ENCODE assay signal across 21 cellular contexts in genomic region chr5:172050070-172050469, GRCh38.
"Had no signal": no experiment of that assay in that cellular context is flagged by ENCODE, and none has a peak within 500 bp of the region (broad histone marks: within the 10 kb centered on the region; RNA-seq: fewer than 3 reads in every experiment).

No MANE protein-coding gene starts in this region.

- H3K27me3 Mint-ChIP-seq: progenitor cell of endocrine pancreas had no signal

- H3K36me3 ChIP-seq: ovary had no signal

- H3K4me2 ChIP-seq: hepatocyte had no signal

- H3K27ac Mint-ChIP-seq: endodermal cell, nephron progenitor cell, progenitor cell of endocrine pancreas had no signal

- FAIRE-seq: astrocyte, frontal cortex, keratinocyte, TTC549 had no signal

- H3K4me1 ChIP-seq: right lobe of liver had no signal

- H3K9me3 Mint-ChIP-seq: endodermal cell, nephron progenitor cell had no signal

- H3K27me3 ChIP-seq: hepatocyte, ovary, right lobe of liver, tibial nerve had no signal

- H3K27ac ChIP-seq: epithelial cell of prostate, hepatocyte, ovary, right lobe of liver had no signal

- H3K4me3 Mint-ChIP-seq: endodermal cell, nephron progenitor cell had no signal

- H3K79me2 ChIP-seq: hepatocyte had no signal

- H2AFZ ChIP-seq: hepatocyte had no signal

- H3K9me3 ChIP-seq: mucosa of descending colon, ovary, right lobe of liver, tibial nerve had no signal

- H3K4me3 ChIP-seq: hepatocyte, mucosa of descending colon, ovary, right lobe of liver, tibial nerve had no signal

- DNase-seq: activated CD8-positive, alpha-beta memory T cell treated with anti-CD3 and anti-CD28 coated beads for 24 hours; activated naive CD4-positive, alpha-beta T cell; amniotic stem cell; caudate nucleus; left cardiac atrium; left ventricle myocardium superior; mucosa of descending colon; nephron progenitor cell; ovary; right lobe of liver; stimulated activated CD4-positive, alpha-beta T cell treated with anti-CD3 and anti-CD28 coated beads, Interleukin-2, amount 100 ng/mL, for 48 hours; stimulated activated naive CD4-positive, alpha-beta T cell treated with Interleukin-2 at 50 U/mL for 16 hours had no signal

- ATAC-seq: left cardiac atrium, left ventricle myocardium superior, mucosa of descending colon, right lobe of liver had no signal
